In the genomic region with DNA sequence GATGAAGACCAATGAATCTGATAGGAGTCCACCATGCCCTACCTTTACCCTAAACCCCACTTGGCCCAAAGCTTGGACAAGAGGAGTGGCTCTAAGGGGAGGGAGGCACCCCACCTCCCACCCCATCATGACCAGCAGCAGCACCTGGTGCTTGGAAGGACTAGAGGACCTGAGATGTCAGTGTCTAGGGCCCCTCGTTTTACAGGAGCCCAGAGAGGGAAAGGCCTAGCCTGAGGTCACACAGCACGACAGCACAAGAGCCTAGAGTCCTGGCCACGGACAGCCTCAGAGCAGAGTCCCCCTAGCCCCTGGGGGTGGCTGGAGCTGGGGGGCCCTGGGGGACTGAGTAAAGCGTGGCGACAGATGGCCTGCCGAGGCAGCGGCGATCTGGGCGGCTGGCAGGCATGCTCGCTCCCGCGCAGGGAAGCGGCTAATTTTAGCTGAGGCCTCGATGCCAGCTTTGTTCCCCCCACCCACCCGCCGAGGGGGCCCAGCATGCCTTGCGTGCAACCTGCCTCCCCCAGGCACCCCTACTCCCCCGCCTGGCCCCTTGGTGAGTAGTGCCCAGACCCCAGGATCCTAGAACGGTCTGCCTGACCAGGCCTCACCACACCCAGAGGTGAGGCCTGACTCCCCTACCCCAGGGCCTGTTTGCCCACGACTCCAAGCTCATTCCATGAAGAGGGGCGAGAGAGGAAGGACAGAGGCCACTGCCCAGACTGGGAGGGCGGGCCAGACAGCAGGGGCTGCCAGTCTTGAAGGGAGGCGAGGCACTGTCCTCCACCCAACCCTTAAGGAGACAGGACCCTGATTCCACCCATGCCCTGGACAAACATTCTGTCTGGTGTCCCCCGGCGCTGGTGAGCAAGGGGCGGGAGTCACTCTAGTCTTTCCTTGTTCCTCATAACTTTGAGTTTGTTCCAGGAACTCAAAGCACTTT, we compare ENCODE assay signal across 14 cellular contexts. TPM values are rescaled to one million over a fixed set of nuclear protein-coding genes. Genes with fewer than 3 reads are reported as not detected.
A peak's percentile ranks its signal among the peaks of the same experiment; 100 is the strongest.
DNase-seq lines count a peak whose midpoint lies in the region; ATAC-seq and TF ChIP-seq lines count a peak whose summit lies in the region.
"Had no signal": no experiment of that assay in that cellular context is flagged by ENCODE, and none has a peak within 500 bp of the region (broad histone marks: within the 10 kb centered on the region; RNA-seq: fewer than 3 reads in every experiment).

No MANE protein-coding gene starts in this region.

- no peak overlapping the region for H2BK15ac ChIP-seq in H9 (ENCODE audit: low read depth, low read length)

- H3K18ac ChIP-seq in H9 (ENCODE audit: insufficient read length, low read depth, low read length) = no peak overlapping the region

- H3K4me2 ChIP-seq in H9 (ENCODE audit: insufficient read depth, insufficient read length, low read length) (no peak overlapping the region), smooth muscle cell (no peak overlapping the region)
- H3K4me2 ChIP-seq: KMS-11 had no signal

- no peak overlapping the region for H2BK12ac ChIP-seq in H9 (ENCODE audit: insufficient read length, low read depth, low read length)

- ATAC-seq in HG02981 (IDR thresholded peaks at IDR 0.05; ENCODE audit: unreplicated experiment) = no peak
- ATAC-seq: activated CD8-positive, alpha-beta memory T cell treated with anti-CD3 and anti-CD28 coated beads, Interleukin-2, amount 10 ng/mL, durations not matched to agents 7 days and 5 days had no signal

- peaks cover 18% of the 10 kb centered on the region for H3K4me1 ChIP-seq in H9 (ENCODE audit: insufficient read depth, low read length)
- peaks cover 50 to 89% (median 66%) of the 10 kb centered on the region in 4 donors for H3K4me1 ChIP-seq in liver (ENCODE audit: control insufficient read depth in 4 of 4, insufficient read depth in 4 of 4, low read length in 3 of 4)
- H3K4me1 ChIP-seq in smooth muscle cell (ENCODE audit: low read depth) = peaks cover 91% of the 10 kb centered on the region

- H3K36me3 Mint-ChIP-seq in H9 (ENCODE audit: insufficient read depth in 1 of 3, low read depth in 3 of 3) (no peaks in the 10 kb centered on the region), brain (no peaks in the 10 kb centered on the region)
- H3K36me3 Mint-ChIP-seq: activated CD8-positive, alpha-beta memory T cell treated with anti-CD3 and anti-CD28 coated beads, Interleukin-2, amount 10 ng/mL, durations not matched to agents 7 days and 5 days had no signal

- H3K4me1 Mint-ChIP-seq in H9 (peaks cover 80 to 89% of the 10 kb centered on the region in 2 experiments), brain (peaks cover 97% of the 10 kb centered on the region)

- H3K56ac ChIP-seq in H9 (ENCODE audit: insufficient read length, low read depth, low read length) = no peak overlapping the region

- no peak overlapping the region for H2BK20ac ChIP-seq in H9 (ENCODE audit: low read depth, low read length, poor library complexity, severe bottlenecking)

- no peaks in the 10 kb centered on the region for H4K20me1 ChIP-seq in H9 (ENCODE audit: control insufficient read depth, insufficient read depth, insufficient read length)
- H4K20me1 ChIP-seq in smooth muscle cell (ENCODE audit: low read depth) = peaks cover 100% of the 10 kb centered on the region

- H3K36me3 ChIP-seq in liver (ENCODE audit: control insufficient read depth in 4 of 4, insufficient read depth in 3 of 4, low read depth in 1 of 4, low read length in 3 of 4) (no peaks in the 10 kb centered on the region), smooth muscle cell (ENCODE audit: low read depth) (no peaks in the 10 kb centered on the region)
- H3K36me3 ChIP-seq: brain microvascular endothelial cell, neutrophil had no signal

- H2BK5ac ChIP-seq in H9 (ENCODE audit: insufficient read length, low read length) = no peak overlapping the region

- H3K79me2 ChIP-seq in H9 (ENCODE audit: insufficient read depth, low read length) = no peaks in the 10 kb centered on the region
- peaks cover 74% of the 10 kb centered on the region for H3K79me2 ChIP-seq in smooth muscle cell (ENCODE audit: low read depth)

- no peaks in the 10 kb centered on the region for H3K79me1 ChIP-seq in H9 (ENCODE audit: insufficient read depth, low read depth, low read length, poor library complexity, severe bottlenecking)

- no peak for TF ChIP-seq CTCF in H9 (conservative IDR thresholded peaks at IDR 0.05)
- no peak for TF ChIP-seq CTCF in brain (conservative IDR thresholded peaks at IDR 0.05)
- TF ChIP-seq CTCF in liver (IDR thresholded peaks at IDR 0.05; ENCODE audit: low read depth, low read length, missing input control) = no peak
- no peak for TF ChIP-seq CTCF in smooth muscle cell (IDR thresholded peaks at IDR 0.05; ENCODE audit: borderline replicate concordance, insufficient read depth, poor library complexity, severe bottlenecking)

- H3K23ac ChIP-seq in H9 (ENCODE audit: insufficient read length, low read depth, low read length) = no peak overlapping the region

- H3K9me3 Mint-ChIP-seq in H9 (no peaks in the 10 kb centered on the region; a peak in 1 of 5 replicates), brain (no peaks in the 10 kb centered on the region)

- no peak overlapping the region for H4K5ac ChIP-seq in H9 (ENCODE audit: insufficient read length, low read depth, low read length)

- no peak overlapping the region for H3K27ac ChIP-seq in H9 (ENCODE audit: insufficient read length, low read depth, low read length)
- peak overlapping the region; percentile 85 to 95 for H3K27ac ChIP-seq in liver (ENCODE audit: low read depth in 1 of 2, low read length in 2 of 2)
- peak overlapping the region; percentile 58 for H3K27ac ChIP-seq in smooth muscle cell (ENCODE audit: low read depth)
- H3K27ac ChIP-seq: brain microvascular endothelial cell, KMS-11, neutrophil had no signal

- no peak overlapping the region for H3K4me3 Mint-ChIP-seq in H9
- peak overlapping the region in 4 of 5 experiments; percentile 18 to 77 (median 46) for H3K4me3 Mint-ChIP-seq in brain
- H3K4me3 Mint-ChIP-seq: activated CD8-positive, alpha-beta memory T cell treated with anti-CD3 and anti-CD28 coated beads, Interleukin-2, amount 10 ng/mL, durations not matched to agents 7 days and 5 days had no signal

- H3K27me3 ChIP-seq in H9 (ENCODE audit: insufficient read depth, low read length) (no peaks in the 10 kb centered on the region), liver (ENCODE audit: control insufficient read depth in 4 of 4, insufficient read depth in 4 of 4, low read length in 3 of 4) (no peaks in the 10 kb centered on the region), smooth muscle cell (ENCODE audit: low read depth) (no peaks in the 10 kb centered on the region)
- H3K27me3 ChIP-seq: brain microvascular endothelial cell had no signal

- H3K4me3 ChIP-seq in liver (ENCODE audit: low read depth in 1 of 3, low read length in 3 of 3) = no peak overlapping the region
- H3K4me3 ChIP-seq in smooth muscle cell = no peak overlapping the region

- H3K4ac ChIP-seq in H9 (ENCODE audit: low read depth, low read length) = no peak overlapping the region

- TF ChIP-seq RAD21 in liver (IDR thresholded peaks at IDR 0.05) = no peak

- H3K27ac Mint-ChIP-seq in H9 (0 out of 7 replicates have a peak overlapping the region, but pooled peaks of 2 of the 3 experiments have one; percentile 45 to 90), brain (peak overlapping the region; percentile 96 to 99 (median 99))
- H3K27ac Mint-ChIP-seq: activated CD8-positive, alpha-beta memory T cell treated with anti-CD3 and anti-CD28 coated beads, Interleukin-2, amount 10 ng/mL, durations not matched to agents 7 days and 5 days had no signal

- H3K23me2 ChIP-seq in H9 (ENCODE audit: insufficient read length, low read depth, low read length, poor library complexity, severe bottlenecking) = no peaks in the 10 kb centered on the region

- no CpG with 5 or more reads among the region's 26 CpGs for WGBS in H9 (ENCODE audit: extremely low coverage, insufficient read length, low lambda C conversion rate)
- WGBS in liver = 85% methylated on average over 26 of the region's 26 CpGs
- WGBS in smooth muscle cell (ENCODE audit: low lambda C conversion rate) = 91% methylated on average over 9 of the region's 26 CpGs

- H3K27me3 Mint-ChIP-seq in H9 (ENCODE audit: low read depth) (no peaks in the 10 kb centered on the region), brain (peaks cover under 1% of the 10 kb centered on the region)
- H3K27me3 Mint-ChIP-seq: activated CD8-positive, alpha-beta memory T cell treated with anti-CD3 and anti-CD28 coated beads, Interleukin-2, amount 10 ng/mL, durations not matched to agents 7 days and 5 days had no signal

- H3T11ph ChIP-seq in H9 (ENCODE audit: low read length) = no peak overlapping the region

- peak overlapping the region; percentile 9; the same call in 1 of the 2 replicates for H3K14ac ChIP-seq in H9 (ENCODE audit: insufficient read depth, low read length)

- peaks cover 27% of the 10 kb centered on the region for H3F3A ChIP-seq in smooth muscle cell (ENCODE audit: low read depth)

- DNase-seq in H9 = no peak
- DNase-seq in smooth muscle cell (lab: John Stamatoyannopoulos, UW; ENCODE audit: unreplicated experiment) = no peak
- no peak for DNase-seq in kidney glomerular epithelial cell (lab: John Stamatoyannopoulos, UW)
- DNase-seq in central memory CD4-positive, alpha-beta T cell = no peak
- no peak for DNase-seq in HPDE6-E6E7 (ENCODE audit: extremely low spot score)
- DNase-seq: activated CD8-positive, alpha-beta memory T cell treated with anti-CD3 and anti-CD28 coated beads, Interleukin-2, amount 10 ng/mL, durations not matched to agents 7 days and 5 days; brain microvascular endothelial cell; hippocampal formation; NCI-H524 had no signal

- H3K9ac ChIP-seq in H9 (ENCODE audit: extremely low read depth, insufficient read length, low read length) (no peak overlapping the region), liver (ENCODE audit: low read depth in 1 of 2, low read length in 2 of 2) (peak overlapping the region in 1 of 2 donors; percentile 5), smooth muscle cell (ENCODE audit: low read depth) (no peak overlapping the region)
- H3K9ac ChIP-seq: KMS-11 had no signal

- H3K9me3 ChIP-seq in H9 (ENCODE audit: control insufficient read depth, low read depth, low read length) (no peaks in the 10 kb centered on the region), liver (ENCODE audit: control insufficient read depth in 4 of 4, low read length in 3 of 4) (no peaks in the 10 kb centered on the region), smooth muscle cell (replicated peaks; ENCODE audit: low read depth) (no peaks in the 10 kb centered on the region)
- H3K9me3 ChIP-seq: neutrophil had no signal

- no peak overlapping the region for H2BK120ac ChIP-seq in H9 (ENCODE audit: low read depth, low read length, poor library complexity, severe bottlenecking)

- no peak overlapping the region for H4K91ac ChIP-seq in H9 (ENCODE audit: insufficient read length, low read depth, low read length)

- H2AFZ ChIP-seq in H9 (ENCODE audit: low read length) = no peak overlapping the region
- H2AFZ ChIP-seq in smooth muscle cell (ENCODE audit: low read depth) = no peak overlapping the region

- H2AK5ac ChIP-seq in H9 (ENCODE audit: insufficient read length, low read length) = no peak overlapping the region

- H4K8ac ChIP-seq in H9 (replicated peaks; ENCODE audit: insufficient read length, low read depth, low read length) = no peak overlapping the region

RNA-seq across cellular contexts. Expression of a gene that starts 39.0 kb away (rescaled TPM):
- 23.7 and 29.4 TPM in 2 replicates for total RNA-seq in H9 (2021)
- polyA plus RNA-seq in brain (ENCODE audit: insufficient read depth, low read depth, low replicate concordance) = 48.8 TPM
- total RNA-seq in liver = 1 to 10 TPM; 4.7 to 6.3 TPM
- polyA plus RNA-seq in liver = 1 to 10 TPM; 2.4 to 6.5 TPM
- 8.4 and 12.2 TPM in 2 replicates for total RNA-seq in smooth muscle cell
- polyA plus RNA-seq in smooth muscle cell = 12.2 and 15.6 TPM in 2 replicates

Comparison
In these comparisons a context has a peak if more than half of its experiments do, and no peak if none do; other contexts are left out.
1. H3K4me3 Mint-ChIP-seq: peak in brain (4 of 5); none in H9 (0 of 2).